Comparison of ENCODE assay signal across 1 cellular context in genomic region chr11:61679893-61680621, GRCh38.
TF ChIP-seq lines count a peak whose summit lies in the region.

TSS of gene DAGLA (plus strand) at chr11:61680391. CDS start at chr11:61720156, 39,765 bp downstream.

TF ChIP-seq in HepG2, 621 proteins besides CTCF, POLR2A, EP300 and RAD21 (continued from another document):
- TF ChIP-seq ZNF574 (CRISPR knock-in tag; IDR thresholded peaks at IDR 0.05) (peak; percentile 92), MTA1 (CRISPR knock-in tag; IDR thresholded peaks at IDR 0.05; ENCODE audit: borderline replicate concordance) (peak; percentile 66; the same call in 1 of the 2 replicates), RBFOX2 (IDR thresholded peaks at IDR 0.05; ENCODE audit: low read depth, low read length) (peak; percentile 72), PITX1 (CRISPR knock-in tag; IDR thresholded peaks at IDR 0.05) (no peak; the same call in 1 of the 2 replicates), MED1 (CRISPR knock-in tag; IDR thresholded peaks at IDR 0.05) (peak; percentile 35; the same call in 1 of the 2 replicates), ZSCAN21 (CRISPR knock-in tag; IDR thresholded peaks at IDR 0.05; ENCODE audit: borderline replicate concordance) (0 out of 2 replicates have a peak, but pooled peaks have one; percentile 23), ZNF816 (CRISPR knock-in tag; IDR thresholded peaks at IDR 0.05; ENCODE audit: borderline replicate concordance) (no peak), ZNF329 (CRISPR knock-in tag; IDR thresholded peaks at IDR 0.05; ENCODE audit: low read depth) (0 out of 2 replicates have a peak, but pooled peaks have one; percentile 56), SKI (IDR thresholded peaks at IDR 0.05; ENCODE audit: partially characterized antibody) (peak; percentile 27), XRCC5 (optimal IDR thresholded peaks at IDR 0.05; ENCODE audit: low read length) (peak; percentile 36), ZFY (CRISPR knock-in tag; IDR thresholded peaks at IDR 0.05) (peak; percentile 59), ELF3 (CRISPR knock-in tag; IDR thresholded peaks at IDR 0.05) (peak; percentile 30; the same call in 1 of the 2 replicates), ZMYM4 (CRISPR knock-in tag; IDR thresholded peaks at IDR 0.05) (peak; percentile 67; the same call in 1 of the 2 replicates), ZNF780A (CRISPR knock-in tag; IDR thresholded peaks at IDR 0.05) (no peak), ATF7 (IDR thresholded peaks at IDR 0.05) (no peak), ATF7 (CRISPR knock-in tag; IDR thresholded peaks at IDR 0.05) (no peak), U2AF2 (IDR thresholded peaks at IDR 0.05; ENCODE audit: low read depth, low read length) (peak; percentile 100), ZNF253 (CRISPR knock-in tag; IDR thresholded peaks at IDR 0.05; ENCODE audit: borderline replicate concordance) (no peak), ZNF614 (CRISPR knock-in tag; IDR thresholded peaks at IDR 0.05; ENCODE audit: borderline replicate concordance) (no peak), TGIF2 (CRISPR knock-in tag; IDR thresholded peaks at IDR 0.05) (no peak), RFX1 (IDR thresholded peaks at IDR 0.05) (peak; percentile 93), ZNF777 (CRISPR knock-in tag; IDR thresholded peaks at IDR 0.05) (peak; percentile 70; the same call in 1 of the 2 replicates), ZFYVE20 (CRISPR knock-in tag; IDR thresholded peaks at IDR 0.05; ENCODE audit: borderline replicate concordance, low read depth) (no peak), THRA (CRISPR knock-in tag; IDR thresholded peaks at IDR 0.05; ENCODE audit: borderline replicate concordance) (peak; percentile 18; the same call in 1 of the 2 replicates), ETS1 (CRISPR knock-in tag; IDR thresholded peaks at IDR 0.05) (0 out of 2 replicates have a peak, but pooled peaks have one; percentile 41), SNAPC2 (CRISPR knock-in tag; IDR thresholded peaks at IDR 0.05) (no peak), MTF2 (CRISPR knock-in tag; IDR thresholded peaks at IDR 0.05; ENCODE audit: borderline replicate concordance) (no peak), ZIK1 (CRISPR knock-in tag; IDR thresholded peaks at IDR 0.05; ENCODE audit: borderline replicate concordance, low read depth) (no peak), IKZF5 (CRISPR knock-in tag; IDR thresholded peaks at IDR 0.05) (peak; percentile 38; the same call in 1 of the 2 replicates), STAT5B (CRISPR knock-in tag; IDR thresholded peaks at IDR 0.05) (0 out of 2 replicates have a peak, but pooled peaks have one; percentile 28), ETV5 (CRISPR knock-in tag; IDR thresholded peaks at IDR 0.05; ENCODE audit: borderline replicate concordance) (peak; percentile 37; the same call in 1 of the 2 replicates), KDM5B (CRISPR knock-in tag; IDR thresholded peaks at IDR 0.05; ENCODE audit: borderline replicate concordance) (0 out of 2 replicates have a peak, but pooled peaks have one; percentile 19), KLF16 (CRISPR knock-in tag; IDR thresholded peaks at IDR 0.05) (0 out of 4 replicates have a peak, but pooled peaks of 1 of the 2 experiments have one; percentile 33), ATF7-NPFF (CRISPR knock-in tag; IDR thresholded peaks at IDR 0.05; ENCODE audit: low read depth) (no peak), ZNF687 (CRISPR knock-in tag; IDR thresholded peaks at IDR 0.05) (peak; percentile 67), HMGXB4 (CRISPR knock-in tag; IDR thresholded peaks at IDR 0.05; ENCODE audit: borderline replicate concordance in 1 of 2, low read depth in 1 of 2) (peak; percentile 69 to 76; a peak in 2 of 4 replicates)
